8 cellular contexts compared by ENCODE assay signal in the genomic region with DNA sequence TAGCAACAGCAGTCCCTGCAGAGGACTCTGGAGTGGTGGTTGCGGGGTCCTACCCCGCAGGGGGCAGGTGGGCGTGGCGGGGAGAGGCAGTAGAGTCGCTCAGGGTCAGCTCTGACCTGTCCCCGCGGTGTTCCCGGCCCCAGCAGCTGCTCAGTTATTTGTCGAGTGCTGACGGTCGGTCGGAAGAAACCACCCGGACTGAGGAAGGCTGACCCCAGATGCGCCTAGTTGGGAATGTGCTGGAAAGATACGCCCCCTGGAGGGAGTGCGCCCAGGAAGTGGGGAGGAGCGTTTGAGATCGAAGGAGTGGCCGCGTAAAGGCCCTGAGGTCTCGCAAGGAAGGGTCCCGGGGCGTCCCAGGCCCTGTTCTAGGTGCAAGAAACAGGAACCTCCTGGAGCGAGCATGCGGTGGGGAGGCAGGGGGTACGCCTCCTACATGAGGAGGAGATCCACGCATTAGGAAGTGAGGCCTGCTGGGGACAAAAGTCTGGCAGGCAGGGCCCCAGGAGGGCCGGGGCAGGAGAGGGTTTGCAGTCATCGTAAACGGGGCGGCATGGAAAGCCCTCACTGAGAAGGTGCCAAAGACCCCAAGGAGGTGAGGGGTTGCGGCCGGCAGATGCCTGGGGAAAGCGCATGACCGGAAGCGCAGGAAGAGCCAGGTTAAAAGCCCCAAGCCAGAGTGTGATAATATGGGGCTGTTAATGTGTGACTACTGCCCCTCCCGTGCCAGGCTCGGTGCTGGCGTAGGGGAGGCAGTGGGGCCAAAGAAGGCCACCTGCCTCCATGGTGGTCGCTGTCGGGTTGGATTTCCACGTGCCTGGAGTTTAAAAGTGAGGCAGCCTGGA. TPM values are rescaled to one million over a fixed set of nuclear protein-coding genes. Genes with fewer than 3 reads are reported as not detected.
A peak's percentile ranks its signal among the peaks of the same experiment; 100 is the strongest.
DNase-seq lines count a peak whose midpoint lies in the region; ATAC-seq, FAIRE-seq and TF ChIP-seq lines count a peak whose summit lies in the region.

No MANE protein-coding gene starts in this region.

- H3K4me3 ChIP-seq in sigmoid colon, result peak overlapping the region; percentile 4 to 41 (median 29)

- H3K36me3 ChIP-seq in sigmoid colon, result no peaks in the 10 kb centered on the region

- H3K4me1 Mint-ChIP-seq in activated naive CD8-positive, alpha-beta T cell treated with anti-CD3 and anti-CD28 coated beads for 36 hours, result peaks cover 18% of the 10 kb centered on the region

- FAIRE-seq in urothelium cell line (lab: Jason Lieb, UNC), result no peak

- H3K9me3 ChIP-seq in sigmoid colon, result no peaks in the 10 kb centered on the region

- TF ChIP-seq EP300 in sigmoid colon (IDR thresholded peaks at IDR 0.05), result no peak

- peak in 2 of 3 experiments; percentile 52 to 76 for DNase-seq in NCI-H1417 (lab: John Stamatoyannopoulos, UW)
- no peak for DNase-seq in NCI-H1417 treated with DMSO at 0.1 percent for 48 hours (lab: John Stamatoyannopoulos, UW)
- DNase-seq in activated naive CD8-positive, alpha-beta T cell treated with anti-CD3 and anti-CD28 coated beads for 36 hours, result no peak
- DNase-seq in hepatic stellate cell (ENCODE audit: low spot score), result peak; percentile 67
- DNase-seq in sigmoid colon, result peak; percentile 82
- DNase-seq in urothelium cell line (ENCODE audit: low spot score), result no peak
- no peak for DNase-seq in NCI-H1436 (lab: John Stamatoyannopoulos, UW)

- TF ChIP-seq POLR2A in sigmoid colon (IDR thresholded peaks at IDR 0.05), result no peak

- intact Hi-C loops in sigmoid colon (cut with DNase I), result no loop called here

- peak overlapping the region; percentile 23 to 70 (median 60) for H3K27ac ChIP-seq in sigmoid colon

- peak in 1 of 4 experiments; percentile 13 for TF ChIP-seq CTCF in sigmoid colon (IDR thresholded peaks at IDR 0.05)

- peaks cover 90% of the 10 kb centered on the region for H3K27me3 Mint-ChIP-seq in activated naive CD8-positive, alpha-beta T cell treated with anti-CD3 and anti-CD28 coated beads for 36 hours

- H3K4me1 ChIP-seq in sigmoid colon, result peaks cover 0 to 31% (median 24%) of the 10 kb centered on the region in 4 donors

- H3K9me3 Mint-ChIP-seq in activated naive CD8-positive, alpha-beta T cell treated with anti-CD3 and anti-CD28 coated beads for 36 hours, result no peaks in the 10 kb centered on the region

- WGBS in sigmoid colon, 2 donors, result 2 to 5% methylated on average over 42 of the region's 42 CpGs

- H3K4me3 Mint-ChIP-seq in activated naive CD8-positive, alpha-beta T cell treated with anti-CD3 and anti-CD28 coated beads for 36 hours, result peak overlapping the region; percentile 60

- ATAC-seq in HG02885 (IDR thresholded peaks at IDR 0.05; ENCODE audit: poor library complexity, unreplicated experiment), result no peak

- H3K36me3 Mint-ChIP-seq in activated naive CD8-positive, alpha-beta T cell treated with anti-CD3 and anti-CD28 coated beads for 36 hours, result no peaks in the 10 kb centered on the region

- no peak overlapping the region for H3K27ac Mint-ChIP-seq in activated naive CD8-positive, alpha-beta T cell treated with anti-CD3 and anti-CD28 coated beads for 36 hours

- peaks cover 14 to 76% (median 69%) of the 10 kb centered on the region in 3 donors for H3K27me3 ChIP-seq in sigmoid colon

RNA-seq across cellular contexts. Expression of a gene that starts 9.1 kb away (rescaled TPM):
- total RNA-seq in activated naive CD8-positive, alpha-beta T cell treated with anti-CD3 and anti-CD28 coated beads for 36 hours, result under 1 TPM; 0.08 TPM
- 1 to 10 TPM; 3.5 to 6.1 (median 5.2) TPM for total RNA-seq in sigmoid colon
- polyA plus RNA-seq in sigmoid colon, result 1 to 10 TPM in 2 of 3 donors, under 1 TPM in 1; 0.69 to 2.4 (median 1.9) TPM

RNA-seq across cellular contexts. Expression of a gene that starts 24.5 kb away (rescaled TPM):
- not detected for total RNA-seq in activated naive CD8-positive, alpha-beta T cell treated with anti-CD3 and anti-CD28 coated beads for 36 hours
- total RNA-seq in sigmoid colon, result under 1 TPM in 3 of 4 donors, not detected in 1; 0.27 to 0.36 (median 0.28) TPM
- under 1 TPM in 2 of 3 donors, not detected in 1; 0.23 to 0.25 TPM for polyA plus RNA-seq in sigmoid colon

RNA-seq across cellular contexts. Expression of a gene that starts 57.4 kb away (rescaled TPM):
- 100 to 1,000 TPM; 123 to 132 TPM for total RNA-seq in activated naive CD8-positive, alpha-beta T cell treated with anti-CD3 and anti-CD28 coated beads for 36 hours
- total RNA-seq in sigmoid colon, result 10 to 100 TPM; 37.1 to 61.5 (median 46.5) TPM
- 10 to 100 TPM; 27.6 to 62.3 (median 37.7) TPM for polyA plus RNA-seq in sigmoid colon

Comparison
In these comparisons a context has a peak if more than half of its experiments do, and no peak if none do; other contexts are left out.
1. DNase-seq: peak in NCI-H1417 (2 of 3), hepatic stellate cell (single experiment) and sigmoid colon (single experiment); none in NCI-H1417 treated with DMSO at 0.1 percent for 48 hours (single experiment), activated naive CD8-positive, alpha-beta T cell treated with anti-CD3 and anti-CD28 coated beads for 36 hours (single experiment), urothelium cell line (single experiment) and NCI-H1436 (single experiment).
2. RNA of a gene that starts 9.1 kb away (total RNA-seq): 3.5 to 6.1 TPM in sigmoid colon; 0.08 TPM in activated naive CD8-positive, alpha-beta T cell treated with anti-CD3 and anti-CD28 coated beads for 36 hours; every median in the first group is over 4 times any median in the second.